1 cellular context compared by ENCODE assay signal in genomic region chrX:13386636-13387035, GRCh38.
TF ChIP-seq lines count a peak whose summit lies in the region.

No MANE protein-coding gene starts in this region.

TF ChIP-seq in HepG2, 621 proteins besides CTCF, POLR2A, EP300 and RAD21 (continued from another document):
- TF ChIP-seq LCORL (IDR thresholded peaks at IDR 0.05) (no peak), LCORL (CRISPR knock-in tag; IDR thresholded peaks at IDR 0.05) (no peak), MAFK (conservative IDR thresholded peaks at IDR 0.05 in 1 of 2, IDR thresholded peaks at IDR 0.05 in 1 of 2; ENCODE audit: low read length in 2 of 2) (peak; percentile 2 to 45; a peak in 2 of 4 replicates)
